Comparison of ENCODE assay signal across 9 cellular contexts in genomic region chr16:65120811-65121721, GRCh38. TPM values are rescaled to one million over a fixed set of nuclear protein-coding genes. Genes with fewer than 3 reads are reported as not detected.
DNase-seq lines count a peak whose midpoint lies in the region; ATAC-seq and TF ChIP-seq lines count a peak whose summit lies in the region.
"Had no signal": no experiment of that assay in that cellular context is flagged by ENCODE, and none has a peak within 500 bp of the region (broad histone marks: within the 10 kb centered on the region; RNA-seq: fewer than 3 reads in every experiment).

No MANE protein-coding gene starts in this region.

- H4K5ac ChIP-seq in H9 (ENCODE audit: insufficient read length, low read depth, low read length): no peak overlapping the region

- no peak overlapping the region for H3K27ac Mint-ChIP-seq in H9
- no peak overlapping the region for H3K27ac Mint-ChIP-seq in stimulated activated effector memory CD8-positive, alpha-beta T cell treated with anti-CD3 and anti-CD28 coated beads, Interleukin-12 subunit alpha, Interleukin-12 subunit beta, amount 100 ng/mL, for 72 hours

- no CpG with 5 or more reads among the region's 70 CpGs for WGBS in H9 (ENCODE audit: extremely low coverage, insufficient read length, low lambda C conversion rate)

- H3K4ac ChIP-seq in H9 (ENCODE audit: low read depth, low read length): no peak overlapping the region

- H3K4me3 Mint-ChIP-seq in H9: peak overlapping the region; percentile 66 to 85
- H3K4me3 Mint-ChIP-seq in stimulated activated effector memory CD8-positive, alpha-beta T cell treated with anti-CD3 and anti-CD28 coated beads, Interleukin-12 subunit alpha, Interleukin-12 subunit beta, amount 100 ng/mL, for 72 hours: no peak overlapping the region

- peaks cover 34% of the 10 kb centered on the region for H3K23me2 ChIP-seq in H9 (ENCODE audit: insufficient read length, low read depth, low read length, poor library complexity, severe bottlenecking)

- H3K4me1 Mint-ChIP-seq in H9: peaks cover 32 to 42% of the 10 kb centered on the region in 2 experiments
- H3K4me1 Mint-ChIP-seq in stimulated activated effector memory CD8-positive, alpha-beta T cell treated with anti-CD3 and anti-CD28 coated beads, Interleukin-12 subunit alpha, Interleukin-12 subunit beta, amount 100 ng/mL, for 72 hours: no peaks in the 10 kb centered on the region

- no peaks in the 10 kb centered on the region for H3K79me2 ChIP-seq in H9 (ENCODE audit: insufficient read depth, low read length)

- H3K23ac ChIP-seq in H9 (ENCODE audit: insufficient read length, low read depth, low read length): no peak overlapping the region

- no peak overlapping the region for H2BK120ac ChIP-seq in H9 (ENCODE audit: low read depth, low read length, poor library complexity, severe bottlenecking)

- H3K27me3 ChIP-seq in H9 (ENCODE audit: insufficient read depth, low read length): peaks cover 32% of the 10 kb centered on the region

- H3K18ac ChIP-seq in H9 (ENCODE audit: insufficient read length, low read depth, low read length): no peak overlapping the region

- no peak for TF ChIP-seq CTCF in H9 (conservative IDR thresholded peaks at IDR 0.05)

- H4K8ac ChIP-seq in H9 (replicated peaks; ENCODE audit: insufficient read length, low read depth, low read length): no peak overlapping the region

- no peaks in the 10 kb centered on the region for H3K9me3 ChIP-seq in H9 (ENCODE audit: control insufficient read depth, low read depth, low read length)

- peak; percentile 11 for ATAC-seq in stimulated activated effector memory CD8-positive, alpha-beta T cell treated with anti-CD3 and anti-CD28 coated beads, Interleukin-12 subunit alpha, Interleukin-12 subunit beta, amount 100 ng/mL, for 72 hours

- DNase-seq in H9 (peak; percentile 46), cerebellum (ENCODE audit: low spot score) (peak; percentile 18), left kidney (ENCODE audit: low read depth, low spot score) (peak; percentile 77), NCI-H446 treated with DMSO at 0.1 percent for 48 hours (lab: John Stamatoyannopoulos, UW) (no peak), cortex of kidney (lab: John Stamatoyannopoulos, UW) (no peak), OCI-M1 (lab: John Stamatoyannopoulos, UW) (no peak), NCI-H2107 (lab: John Stamatoyannopoulos, UW) (no peak)
- DNase-seq in stimulated activated effector memory CD8-positive, alpha-beta T cell treated with anti-CD3 and anti-CD28 coated beads, Interleukin-12 subunit alpha, Interleukin-12 subunit beta, amount 100 ng/mL, for 72 hours (ENCODE audit: low spot score in 2 of 2): no peak
- DNase-seq: NCI-H1417 had no signal

- H3K27ac ChIP-seq in H9 (ENCODE audit: insufficient read length, low read depth, low read length): no peak overlapping the region

- peak overlapping the region; percentile 88 for H3K4me2 ChIP-seq in H9 (ENCODE audit: insufficient read depth, insufficient read length, low read length)

- H3K56ac ChIP-seq in H9 (ENCODE audit: insufficient read length, low read depth, low read length): no peak overlapping the region

- no peak overlapping the region for H3K9ac ChIP-seq in H9 (ENCODE audit: extremely low read depth, insufficient read length, low read length)

- H2BK5ac ChIP-seq in H9 (ENCODE audit: insufficient read length, low read length): no peak overlapping the region

- H2BK12ac ChIP-seq in H9 (ENCODE audit: insufficient read length, low read depth, low read length): no peak overlapping the region

- no peaks in the 10 kb centered on the region for H3K9me3 Mint-ChIP-seq in H9
- no peaks in the 10 kb centered on the region for H3K9me3 Mint-ChIP-seq in stimulated activated effector memory CD8-positive, alpha-beta T cell treated with anti-CD3 and anti-CD28 coated beads, Interleukin-12 subunit alpha, Interleukin-12 subunit beta, amount 100 ng/mL, for 72 hours

- no peaks in the 10 kb centered on the region for H3K79me1 ChIP-seq in H9 (ENCODE audit: insufficient read depth, low read depth, low read length, poor library complexity, severe bottlenecking)

- H2AK5ac ChIP-seq in H9 (ENCODE audit: insufficient read length, low read length): no peak overlapping the region

- H3K27me3 Mint-ChIP-seq in H9 (ENCODE audit: low read depth): peaks cover 75% of the 10 kb centered on the region

- H3K14ac ChIP-seq in H9 (ENCODE audit: insufficient read depth, low read length): no peak overlapping the region; the same call in 1 of the 2 replicates

- no peaks in the 10 kb centered on the region; the same call in 1 of the 2 replicates for H3K4me1 ChIP-seq in H9 (ENCODE audit: insufficient read depth, low read length)

- no peak overlapping the region for H2BK15ac ChIP-seq in H9 (ENCODE audit: low read depth, low read length)

- H2AFZ ChIP-seq in H9 (ENCODE audit: low read length): no peak overlapping the region

- no peak overlapping the region for H4K91ac ChIP-seq in H9 (ENCODE audit: insufficient read length, low read depth, low read length)

- no peaks in the 10 kb centered on the region for H3K36me3 Mint-ChIP-seq in H9 (ENCODE audit: insufficient read depth in 1 of 3, low read depth in 3 of 3)
- peaks cover 6% of the 10 kb centered on the region for H3K36me3 Mint-ChIP-seq in stimulated activated effector memory CD8-positive, alpha-beta T cell treated with anti-CD3 and anti-CD28 coated beads, Interleukin-12 subunit alpha, Interleukin-12 subunit beta, amount 100 ng/mL, for 72 hours

- no peak overlapping the region for H3T11ph ChIP-seq in H9 (ENCODE audit: low read length)

- H4K20me1 ChIP-seq in H9 (ENCODE audit: control insufficient read depth, insufficient read depth, insufficient read length): no peaks in the 10 kb centered on the region

- H2BK20ac ChIP-seq in H9 (ENCODE audit: low read depth, low read length, poor library complexity, severe bottlenecking): no peak overlapping the region

RNA-seq across cellular contexts. Expression of gene CDH11, which starts 0.8 kb away (rescaled TPM):
- 4.9 and 5.4 TPM in 2 replicates for total RNA-seq in H9 (2021)
- total RNA-seq in cerebellum: 227 TPM

Comparison
In these comparisons a context has a peak if more than half of its experiments do, and no peak if none do; other contexts are left out.
1. DNase-seq: peak in H9 (single experiment), cerebellum (single experiment) and left kidney (single experiment); none in stimulated activated effector memory CD8-positive, alpha-beta T cell treated with anti-CD3 and anti-CD28 coated beads, Interleukin-12 subunit alpha, Interleukin-12 subunit beta, amount 100 ng/mL, for 72 hours (0 of 2), NCI-H446 treated with DMSO at 0.1 percent for 48 hours (single experiment), cortex of kidney (single experiment), OCI-M1 (single experiment) and NCI-H2107 (single experiment).
2. RNA of gene CDH11, which starts 0.8 kb away (total RNA-seq): 227 TPM in cerebellum (single experiment); 4.9 to 5.4 TPM in H9; every median in the first group is over 10 times any median in the second.